Comparison of ENCODE assay signal across 8 cellular contexts in the genomic region with DNA sequence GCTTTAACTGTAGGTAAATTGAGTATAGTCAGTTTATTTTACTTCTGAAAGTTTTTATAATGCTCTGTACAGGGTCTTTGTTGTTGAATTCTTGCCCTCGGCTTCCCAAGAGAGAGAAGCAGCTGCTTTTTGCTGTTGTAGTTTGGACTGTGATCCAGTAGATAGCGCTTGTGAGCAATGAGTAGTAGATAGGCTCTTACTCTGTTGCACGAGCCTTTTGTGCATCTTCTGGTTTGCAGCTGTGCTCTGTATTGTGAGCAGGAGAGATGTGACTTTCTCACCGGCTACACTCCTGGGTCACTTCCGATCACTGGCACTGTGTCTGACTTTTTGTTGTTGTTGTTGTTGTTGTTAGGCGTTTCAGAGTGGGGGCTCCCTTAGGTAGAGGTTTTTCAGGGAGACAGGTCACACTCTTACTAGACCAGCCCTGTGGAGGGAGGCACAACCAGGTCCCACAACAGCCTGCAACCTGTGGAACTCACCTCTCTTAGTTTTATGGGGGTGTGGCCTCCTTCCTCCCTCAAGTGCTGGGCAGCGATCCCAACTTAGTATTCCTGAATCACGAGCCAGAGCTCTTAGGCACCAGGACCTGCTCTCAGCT.
A peak's percentile ranks its signal among the peaks of the same experiment; 100 is the strongest.
DNase-seq lines count a peak whose midpoint lies in the region; ATAC-seq and TF ChIP-seq lines count a peak whose summit lies in the region.

No MANE protein-coding gene starts in this region.

- H3K18ac ChIP-seq in H9 (ENCODE audit: insufficient read length, low read depth, low read length) = no peak overlapping the region

- no peaks in the 10 kb centered on the region for H3K4me1 ChIP-seq in H9 (ENCODE audit: insufficient read depth, low read length)
- no peaks in the 10 kb centered on the region for H3K4me1 ChIP-seq in tibial nerve

- no peak overlapping the region for H2BK12ac ChIP-seq in H9 (ENCODE audit: insufficient read length, low read depth, low read length)

- TF ChIP-seq CTCF in H9 (conservative IDR thresholded peaks at IDR 0.05) = peak; percentile 77
- peak; percentile 66 for TF ChIP-seq CTCF in LNCAP (IDR thresholded peaks at IDR 0.05)
- peak; percentile 67 for TF ChIP-seq CTCF in neural crest cell (conservative IDR thresholded peaks at IDR 0.05)
- peak in 2 of 5 experiments; percentile 17 to 20 for TF ChIP-seq CTCF in tibial nerve (IDR thresholded peaks at IDR 0.05)

- no peak for TF ChIP-seq EP300 in tibial nerve (IDR thresholded peaks at IDR 0.05)

- H4K20me1 ChIP-seq in H9 (ENCODE audit: control insufficient read depth, insufficient read depth, insufficient read length) = no peaks in the 10 kb centered on the region

- H3K36me3 ChIP-seq in tibial nerve = no peaks in the 10 kb centered on the region

- H4K8ac ChIP-seq in H9 (replicated peaks; ENCODE audit: insufficient read length, low read depth, low read length) = no peak overlapping the region

- H2BK20ac ChIP-seq in H9 (ENCODE audit: low read depth, low read length, poor library complexity, severe bottlenecking) = no peak overlapping the region

- H3K36me3 Mint-ChIP-seq in H9 (ENCODE audit: insufficient read depth in 1 of 3, low read depth in 3 of 3) = peaks cover 0 to 29% (median 5%) of the 10 kb centered on the region in 3 experiments; a peak in 6 of 7 replicates
- peaks cover 16% of the 10 kb centered on the region for H3K36me3 Mint-ChIP-seq in neural crest cell (ENCODE audit: low read depth)
- H3K36me3 Mint-ChIP-seq in activated T-cell treated with anti-CD3 and anti-CD28 coated beads, Interleukin-2, amount 50 U/mL, for 4 hours (ENCODE audit: insufficient read depth) = no peaks in the 10 kb centered on the region

- peaks cover 12 to 18% of the 10 kb centered on the region in 2 experiments; a peak in 4 of 5 replicates for H3K9me3 Mint-ChIP-seq in H9
- H3K9me3 Mint-ChIP-seq in neural crest cell = peaks cover 24% of the 10 kb centered on the region
- peaks cover 3% of the 10 kb centered on the region for H3K9me3 Mint-ChIP-seq in activated T-cell treated with anti-CD3 and anti-CD28 coated beads, Interleukin-2, amount 50 U/mL, for 4 hours

- H3K79me2 ChIP-seq in H9 (ENCODE audit: insufficient read depth, low read length) = no peaks in the 10 kb centered on the region

- H3K23me2 ChIP-seq in H9 (ENCODE audit: insufficient read length, low read depth, low read length, poor library complexity, severe bottlenecking) = no peaks in the 10 kb centered on the region

- H3K27me3 Mint-ChIP-seq in H9 (ENCODE audit: low read depth) (no peaks in the 10 kb centered on the region), neural crest cell (ENCODE audit: low read depth) (no peaks in the 10 kb centered on the region)
- H3K27me3 Mint-ChIP-seq in activated T-cell treated with anti-CD3 and anti-CD28 coated beads, Interleukin-2, amount 50 U/mL, for 4 hours (ENCODE audit: low read depth) = no peaks in the 10 kb centered on the region

- no peak overlapping the region for H4K5ac ChIP-seq in H9 (ENCODE audit: insufficient read length, low read depth, low read length)

- DNase-seq in H9 = peak; percentile 67
- DNase-seq in amniotic stem cell (lab: John Stamatoyannopoulos, UW) = peak; percentile 11
- peak; percentile 19 for DNase-seq in neural crest cell (ENCODE audit: low read depth, low spot score)
- no peak for DNase-seq in tibial nerve (ENCODE audit: low spot score in 2 of 2)
- DNase-seq in activated T-cell treated with anti-CD3 and anti-CD28 coated beads, Interleukin-2, amount 50 U/mL, for 4 hours = no peak
- DNase-seq in DMS79 treated with DMSO at 0.1 percent for 48 hours (lab: John Stamatoyannopoulos, UW) = no peak

- H4K91ac ChIP-seq in H9 (ENCODE audit: insufficient read length, low read depth, low read length) = no peak overlapping the region

- H3K9me3 ChIP-seq in H9 (ENCODE audit: control insufficient read depth, low read depth, low read length) (no peaks in the 10 kb centered on the region), tibial nerve (peaks cover 0 to 7% (median 0%) of the 10 kb centered on the region in 4 donors)

- H2BK5ac ChIP-seq in H9 (ENCODE audit: insufficient read length, low read length) = no peak overlapping the region

- H3K23ac ChIP-seq in H9 (ENCODE audit: insufficient read length, low read depth, low read length) = no peak overlapping the region

- ATAC-seq in GM18499 (IDR thresholded peaks at IDR 0.05; ENCODE audit: insufficient read depth, unreplicated experiment) = peak; percentile 87
- ATAC-seq in activated T-cell treated with anti-CD3 and anti-CD28 coated beads, Interleukin-2, amount 50 U/mL, for 4 hours = no peak

- H3K27me3 ChIP-seq in H9 (ENCODE audit: insufficient read depth, low read length) (no peaks in the 10 kb centered on the region), tibial nerve (no peaks in the 10 kb centered on the region)

- no peak overlapping the region for H3K4ac ChIP-seq in H9 (ENCODE audit: low read depth, low read length)

- no peak overlapping the region for H3K56ac ChIP-seq in H9 (ENCODE audit: insufficient read length, low read depth, low read length)

- H3K4me3 Mint-ChIP-seq in H9 (no peak overlapping the region), neural crest cell (no peak overlapping the region)
- no peak overlapping the region for H3K4me3 Mint-ChIP-seq in activated T-cell treated with anti-CD3 and anti-CD28 coated beads, Interleukin-2, amount 50 U/mL, for 4 hours

- H3K27ac Mint-ChIP-seq in H9 (no peak overlapping the region), neural crest cell (ENCODE audit: unreplicated experiment) (no peak overlapping the region)

- H3K27ac ChIP-seq in H9 (ENCODE audit: insufficient read length, low read depth, low read length) (no peak overlapping the region), tibial nerve (no peak overlapping the region)

- no peak overlapping the region for H3K4me3 ChIP-seq in tibial nerve

- no peak overlapping the region for H3K9ac ChIP-seq in H9 (ENCODE audit: extremely low read depth, insufficient read length, low read length)

- no peak overlapping the region for H3K14ac ChIP-seq in H9 (ENCODE audit: insufficient read depth, low read length)

- TF ChIP-seq POLR2A in tibial nerve (IDR thresholded peaks at IDR 0.05) = no peak

- H2BK120ac ChIP-seq in H9 (ENCODE audit: low read depth, low read length, poor library complexity, severe bottlenecking) = no peak overlapping the region

- H3T11ph ChIP-seq in H9 (ENCODE audit: low read length) = no peak overlapping the region

- H2BK15ac ChIP-seq in H9 (ENCODE audit: low read depth, low read length) = no peak overlapping the region

- H3K79me1 ChIP-seq in H9 (ENCODE audit: insufficient read depth, low read depth, low read length, poor library complexity, severe bottlenecking) = no peaks in the 10 kb centered on the region

- no CpG with 5 or more reads among the region's 8 CpGs for WGBS in H9 (ENCODE audit: extremely low coverage, insufficient read length, low lambda C conversion rate)
- WGBS in tibial nerve, 2 donors = 41 to 53% methylated on average over 7 to 8 of the region's 8 CpGs

- no peak overlapping the region for H3K4me2 ChIP-seq in H9 (ENCODE audit: insufficient read depth, insufficient read length, low read length)

- no peak overlapping the region for H2AFZ ChIP-seq in H9 (ENCODE audit: low read length)

- peaks cover 0 to 5% of the 10 kb centered on the region in 2 experiments; a peak in 1 of 4 replicates for H3K4me1 Mint-ChIP-seq in H9
- peaks cover 5% of the 10 kb centered on the region for H3K4me1 Mint-ChIP-seq in neural crest cell
- no peaks in the 10 kb centered on the region for H3K4me1 Mint-ChIP-seq in activated T-cell treated with anti-CD3 and anti-CD28 coated beads, Interleukin-2, amount 50 U/mL, for 4 hours (ENCODE audit: low read depth)

- H2AK5ac ChIP-seq in H9 (ENCODE audit: insufficient read length, low read length) = no peak overlapping the region

Comparison
In these comparisons a context has a peak if more than half of its experiments do, and no peak if none do; other contexts are left out.
1. DNase-seq: peak in H9 (single experiment), amniotic stem cell (single experiment) and neural crest cell (single experiment); none in tibial nerve (0 of 2), activated T-cell treated with anti-CD3 and anti-CD28 coated beads, Interleukin-2, amount 50 U/mL, for 4 hours (single experiment) and DMS79 treated with DMSO at 0.1 percent for 48 hours (single experiment).